In the genomic region with DNA sequence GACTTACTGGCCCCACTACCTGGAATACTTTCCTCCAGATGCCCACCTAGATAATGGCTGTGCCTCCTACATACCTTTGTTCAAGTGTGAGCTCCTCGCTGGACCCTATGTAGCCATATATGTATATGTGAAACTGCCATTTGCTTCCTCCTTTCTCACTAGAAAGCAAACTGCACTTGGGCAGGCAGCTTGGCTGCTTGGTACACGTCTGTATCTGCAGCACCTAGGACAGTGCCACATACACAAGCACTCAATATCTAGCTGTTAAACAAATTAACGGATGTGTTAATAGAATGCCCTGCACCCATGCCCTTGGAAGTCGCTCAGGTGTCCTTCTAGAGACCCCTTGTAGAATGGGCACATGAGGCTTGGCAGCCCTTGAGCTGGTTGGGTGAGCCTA, we compare ENCODE assay signal across 18 cellular contexts.
"Had no signal": no experiment of that assay in that cellular context is flagged by ENCODE, and none has a peak within 500 bp of the region (broad histone marks: within the 10 kb centered on the region; RNA-seq: fewer than 3 reads in every experiment).

No MANE protein-coding gene starts in this region.

- H3K4me1 ChIP-seq: esophagus squamous epithelium, gastroesophageal sphincter, pancreas, spleen, testis, upper lobe of right lung, vagina had no signal

- H3K9me3 ChIP-seq: esophagus squamous epithelium, gastroesophageal sphincter, pancreas, spleen, testis, tibial nerve, upper lobe of right lung, vagina had no signal

- DNase-seq: esophagus squamous epithelium; foreskin fibroblast; glutamatergic neuron; occipital lobe; pancreas; right cardiac atrium; spleen; stimulated activated CD4-positive, alpha-beta T cell treated with anti-CD3 and anti-CD28 coated beads, Interleukin-15, amount 100 ng/mL, for 24 hours; stimulated activated CD4-positive, alpha-beta T cell treated with anti-CD3 and anti-CD28 coated beads, Interleukin-1b, Interleukin-23, amount 100 ng/mL, for 48 hours; stimulated activated CD4-positive, alpha-beta T cell treated with anti-CD3 and anti-CD28 coated beads, Interleukin-4, amount 100 ng/mL, for 24 hours; testis; upper lobe of right lung had no signal

- H3K27me3 ChIP-seq: esophagus squamous epithelium, gastroesophageal sphincter, pancreas, spleen, testis, tibial nerve, upper lobe of right lung, vagina had no signal

- ATAC-seq: gastroesophageal sphincter; left lobe of liver; natural killer cell treated with Interleukin-12 subunit alpha and Interleukin-12 subunit beta and Interleukin-15 and Interleukin-18, amount 100 ng/mL, for 72 hours; pancreas; right cardiac atrium; stimulated activated memory B cell treated with anti-CD40 and anti-IgM and Interleukin-4, amounts not matched to agents 10 μg/mL and 1 μg/mL and 100 μg/mL, for 72 hours; upper lobe of right lung had no signal

- H3K4me3 ChIP-seq: esophagus squamous epithelium, gastroesophageal sphincter, pancreas, spleen, testis, tibial nerve, upper lobe of right lung, vagina had no signal

- H3K27ac ChIP-seq: esophagus squamous epithelium, gastroesophageal sphincter, pancreas, spleen, testis, upper lobe of right lung, vagina had no signal

- H3K36me3 ChIP-seq: esophagus squamous epithelium, gastroesophageal sphincter, pancreas, spleen, tibial nerve, upper lobe of right lung, vagina had no signal
